Comparison of ENCODE assay signal across 17 cellular contexts in the genomic region with DNA sequence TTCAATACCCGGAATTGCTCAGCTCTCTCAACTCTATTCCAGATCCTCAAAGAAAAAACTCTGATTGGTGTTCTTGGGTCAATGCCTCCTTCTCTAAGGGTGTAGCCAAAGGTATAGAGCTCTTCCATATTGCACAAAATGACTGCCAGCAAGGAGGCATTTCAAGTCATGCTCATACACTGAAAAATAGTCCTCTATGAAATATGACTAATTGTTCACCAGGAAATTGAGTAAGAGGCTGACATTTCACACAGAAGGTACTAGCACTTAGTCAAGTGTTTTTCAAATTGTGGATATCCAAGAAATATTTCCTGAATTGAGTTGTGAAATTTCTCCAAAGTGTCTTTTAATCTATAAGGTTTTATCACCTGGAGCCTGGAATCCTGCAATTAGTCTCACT.
DNase-seq lines count a peak whose midpoint lies in the region; ATAC-seq and TF ChIP-seq lines count a peak whose summit lies in the region.
"Had no signal": no experiment of that assay in that cellular context is flagged by ENCODE, and none has a peak within 500 bp of the region (broad histone marks: within the 10 kb centered on the region; RNA-seq: fewer than 3 reads in every experiment).

No MANE protein-coding gene starts in this region.

- CTCF ChIA-PET in activated CD8-positive, alpha-beta memory T cell treated with anti-CD3 and anti-CD28 coated beads, Interleukin-2, amount 10 ng/mL, durations not matched to agents 7 days and 5 days (lab: Charles Lee): no interaction called here

- H3K4me3 ChIP-seq in epithelial cell of esophagus (ENCODE audit: low read length): no peak overlapping the region
- H3K4me3 ChIP-seq: A549, colonic mucosa, esophagus squamous epithelium had no signal

- TF ChIP-seq CTCF in epithelial cell of esophagus (IDR thresholded peaks at IDR 0.05; ENCODE audit: insufficient read depth, low read depth, low read length, missing control alignments): no peak

- H3K27ac Mint-ChIP-seq in stimulated activated effector memory CD8-positive, alpha-beta T cell treated with anti-CD3 and anti-CD28 coated beads, Interleukin-12 subunit alpha, Interleukin-12 subunit beta, amount 100 ng/mL, for 72 hours: no peak overlapping the region
- H3K27ac Mint-ChIP-seq in activated CD8-positive, alpha-beta memory T cell treated with anti-CD3 and anti-CD28 coated beads, Interleukin-2, amount 10 ng/mL, durations not matched to agents 7 days and 5 days: no peak overlapping the region

- no peaks in the 10 kb centered on the region for H3K27me3 Mint-ChIP-seq in activated CD8-positive, alpha-beta memory T cell treated with anti-CD3 and anti-CD28 coated beads, Interleukin-2, amount 10 ng/mL, durations not matched to agents 7 days and 5 days

- peak; percentile 9 for DNase-seq in activated CD4-positive, alpha-beta T cell treated with anti-CD3 and anti-CD28 coated beads for 48 hours
- no peak for DNase-seq in activated CD4-positive, alpha-beta T cell treated with anti-CD3 and anti-CD28 coated beads for 4 hours
- DNase-seq in NOMO-1 treated with DMSO at 0.1 percent for 48 hours (lab: John Stamatoyannopoulos, UW; ENCODE audit: unreplicated experiment) (peak; percentile 57), epithelial cell of esophagus (ENCODE audit: low read depth) (peak; percentile 87), NCI-H82 treated with DMSO at 0.1 percent for 48 hours (lab: John Stamatoyannopoulos, UW; ENCODE audit: unreplicated experiment) (no peak)
- DNase-seq in stimulated activated effector memory CD8-positive, alpha-beta T cell treated with anti-CD3 and anti-CD28 coated beads, Interleukin-12 subunit alpha, Interleukin-12 subunit beta, amount 100 ng/mL, for 72 hours (ENCODE audit: low spot score in 2 of 2): no peak
- no peak for DNase-seq in activated CD8-positive, alpha-beta memory T cell treated with anti-CD3 and anti-CD28 coated beads, Interleukin-2, amount 10 ng/mL, durations not matched to agents 7 days and 5 days
- DNase-seq: activated CD4-positive, alpha-beta T cell treated with anti-CD3 and anti-CD28 coated beads, Interleukin-2, amount 50 U/mL, for 1 hour; activated naive CD4-positive, alpha-beta T cell; colonic mucosa; esophagus squamous epithelium; mesenchymal stem cell; NCI-H1105; NCI-H446; substantia nigra had no signal

- no peaks in the 10 kb centered on the region for H3K36me3 Mint-ChIP-seq in stimulated activated effector memory CD8-positive, alpha-beta T cell treated with anti-CD3 and anti-CD28 coated beads, Interleukin-12 subunit alpha, Interleukin-12 subunit beta, amount 100 ng/mL, for 72 hours
- H3K36me3 Mint-ChIP-seq in activated CD8-positive, alpha-beta memory T cell treated with anti-CD3 and anti-CD28 coated beads, Interleukin-2, amount 10 ng/mL, durations not matched to agents 7 days and 5 days: peaks cover 15% of the 10 kb centered on the region

- peak; percentile 86 for ATAC-seq in stimulated activated effector memory CD8-positive, alpha-beta T cell treated with anti-CD3 and anti-CD28 coated beads, Interleukin-12 subunit alpha, Interleukin-12 subunit beta, amount 100 ng/mL, for 72 hours
- ATAC-seq in HG03159 (IDR thresholded peaks at IDR 0.05; ENCODE audit: unreplicated experiment): no peak
- no peak for ATAC-seq in activated CD8-positive, alpha-beta memory T cell treated with anti-CD3 and anti-CD28 coated beads, Interleukin-2, amount 10 ng/mL, durations not matched to agents 7 days and 5 days
- ATAC-seq: A549 had no signal

- H3K4me1 Mint-ChIP-seq in stimulated activated effector memory CD8-positive, alpha-beta T cell treated with anti-CD3 and anti-CD28 coated beads, Interleukin-12 subunit alpha, Interleukin-12 subunit beta, amount 100 ng/mL, for 72 hours: peaks cover 24% of the 10 kb centered on the region
- peaks cover 2% of the 10 kb centered on the region for H3K4me1 Mint-ChIP-seq in activated CD8-positive, alpha-beta memory T cell treated with anti-CD3 and anti-CD28 coated beads, Interleukin-2, amount 10 ng/mL, durations not matched to agents 7 days and 5 days

- peaks cover 8% of the 10 kb centered on the region for H3K9me3 Mint-ChIP-seq in stimulated activated effector memory CD8-positive, alpha-beta T cell treated with anti-CD3 and anti-CD28 coated beads, Interleukin-12 subunit alpha, Interleukin-12 subunit beta, amount 100 ng/mL, for 72 hours
- peaks cover 9% of the 10 kb centered on the region for H3K9me3 Mint-ChIP-seq in activated CD8-positive, alpha-beta memory T cell treated with anti-CD3 and anti-CD28 coated beads, Interleukin-2, amount 10 ng/mL, durations not matched to agents 7 days and 5 days (ENCODE audit: low read depth)

- H3K4me3 Mint-ChIP-seq in stimulated activated effector memory CD8-positive, alpha-beta T cell treated with anti-CD3 and anti-CD28 coated beads, Interleukin-12 subunit alpha, Interleukin-12 subunit beta, amount 100 ng/mL, for 72 hours: no peak overlapping the region
- no peak overlapping the region for H3K4me3 Mint-ChIP-seq in activated CD8-positive, alpha-beta memory T cell treated with anti-CD3 and anti-CD28 coated beads, Interleukin-2, amount 10 ng/mL, durations not matched to agents 7 days and 5 days

Comparison
In these comparisons a context has a peak if more than half of its experiments do, and no peak if none do; other contexts are left out.
1. DNase-seq: peak in activated CD4-positive, alpha-beta T cell treated with anti-CD3 and anti-CD28 coated beads for 48 hours (single experiment), NOMO-1 treated with DMSO at 0.1 percent for 48 hours (single experiment) and epithelial cell of esophagus (single experiment); none in activated CD4-positive, alpha-beta T cell treated with anti-CD3 and anti-CD28 coated beads for 4 hours (0 of 2), stimulated activated effector memory CD8-positive, alpha-beta T cell treated with anti-CD3 and anti-CD28 coated beads, Interleukin-12 subunit alpha, Interleukin-12 subunit beta, amount 100 ng/mL, for 72 hours (0 of 2), activated CD8-positive, alpha-beta memory T cell treated with anti-CD3 and anti-CD28 coated beads, Interleukin-2, amount 10 ng/mL, durations not matched to agents 7 days and 5 days (single experiment) and NCI-H82 treated with DMSO at 0.1 percent for 48 hours (single experiment).